8 cellular contexts compared by ENCODE assay signal in the genomic region with DNA sequence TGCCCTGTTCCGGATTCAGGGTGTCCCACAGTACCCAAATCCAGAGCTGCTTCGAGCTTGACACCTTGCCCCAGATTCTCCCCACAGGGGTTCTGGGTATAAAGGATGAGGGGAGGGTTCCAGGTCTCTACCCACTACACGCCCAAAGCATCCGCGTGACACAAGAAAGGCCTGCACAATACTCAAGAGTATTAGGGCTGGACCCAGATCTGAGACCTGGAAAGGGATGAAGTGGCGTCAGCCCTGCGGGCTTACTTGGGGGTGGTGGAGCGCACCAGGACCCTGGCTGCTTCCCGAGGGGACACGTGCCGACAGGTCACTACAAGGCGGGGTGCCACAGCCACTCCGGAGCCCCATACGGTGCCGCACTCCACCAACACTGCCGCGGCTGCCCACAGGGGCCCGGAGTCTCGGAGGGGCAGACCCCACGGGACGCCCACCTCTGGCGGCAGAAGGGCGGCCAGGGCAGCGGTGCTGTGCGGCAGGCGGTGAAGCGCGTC. TPM values are rescaled to one million over a fixed set of nuclear protein-coding genes. Genes with fewer than 3 reads are reported as not detected.
DNase-seq lines count a peak whose midpoint lies in the region; ATAC-seq, FAIRE-seq and TF ChIP-seq lines count a peak whose summit lies in the region.

No MANE protein-coding gene starts in this region.

- no peaks in the 10 kb centered on the region for H3K9me3 ChIP-seq in mucosa of rectum (ENCODE audit: control insufficient read depth in 2 of 2, low read length in 2 of 2)

- peak; percentile 12 for ATAC-seq in GM19043 (IDR thresholded peaks at IDR 0.05; ENCODE audit: low read depth, unreplicated experiment)
- peak; percentile 9 for ATAC-seq in HG03571 (IDR thresholded peaks at IDR 0.05; ENCODE audit: unreplicated experiment)
- ATAC-seq in GM18868 (IDR thresholded peaks at IDR 0.05; ENCODE audit: unreplicated experiment) = no peak

- peaks cover 14% of the 10 kb centered on the region for H3K4me1 ChIP-seq in ACC112 (ENCODE audit: control insufficient read depth, insufficient read depth, low read length, unreplicated experiment)
- peaks cover 10 to 16% of the 10 kb centered on the region in 2 donors for H3K4me1 ChIP-seq in mucosa of rectum (ENCODE audit: control insufficient read depth in 2 of 2, insufficient read depth in 2 of 2, low read length in 2 of 2)

- H3K36me3 ChIP-seq in ACC112 (ENCODE audit: insufficient read depth, low read length) = no peaks in the 10 kb centered on the region
- H3K36me3 ChIP-seq in bronchial epithelial cell (ENCODE audit: control insufficient read depth, insufficient read depth, low read length) = peaks cover 2% of the 10 kb centered on the region
- H3K36me3 ChIP-seq in mucosa of rectum (ENCODE audit: control insufficient read depth in 2 of 2, insufficient read depth in 2 of 2, low read length in 2 of 2) = peaks cover 3 to 7% of the 10 kb centered on the region in 2 donors

- TF ChIP-seq CTCF in bronchial epithelial cell (IDR thresholded peaks at IDR 0.05; ENCODE audit: insufficient read depth, low read length, severe bottlenecking) = no peak

- DNase-seq in bronchial epithelial cell (ENCODE audit: low read depth) = no peak
- no peak for DNase-seq in NCI-H2107 treated with DMSO at 0.1 percent for 48 hours (lab: John Stamatoyannopoulos, UW; ENCODE audit: unreplicated experiment)
- DNase-seq in activated CD8-positive, alpha-beta memory T cell treated with anti-CD3 and anti-CD28 coated beads, Interleukin-2, amount 50 U/mL, for 4 hours = no peak

- H3K4me3 ChIP-seq in ACC112 (ENCODE audit: low read depth, low read length) (peak overlapping the region; percentile 85), bronchial epithelial cell (ENCODE audit: low read depth, low read length) (peak overlapping the region; percentile 81), mucosa of rectum (ENCODE audit: low read length in 2 of 2) (peak overlapping the region; percentile 75 to 84)

- peak overlapping the region; percentile 87 to 90 for H3K9ac ChIP-seq in mucosa of rectum (ENCODE audit: low read depth in 1 of 2, low read length in 2 of 2)

- H3K79me2 ChIP-seq in ACC112 (ENCODE audit: control insufficient read depth, insufficient read depth, low read length, unreplicated experiment) = peaks cover 12% of the 10 kb centered on the region

- H2AFZ ChIP-seq in ACC112 (ENCODE audit: low read length, unreplicated experiment) = peak overlapping the region; percentile 53

- H3K27me3 ChIP-seq in ACC112 (ENCODE audit: insufficient read depth, low read length) (no peaks in the 10 kb centered on the region), bronchial epithelial cell (ENCODE audit: control insufficient read depth, insufficient read depth, low read length) (no peaks in the 10 kb centered on the region), mucosa of rectum (ENCODE audit: control insufficient read depth in 2 of 2, insufficient read depth in 2 of 2, low read length in 2 of 2) (no peaks in the 10 kb centered on the region)

- H3K27ac ChIP-seq in ACC112 (ENCODE audit: low read depth, low read length) = peak overlapping the region; percentile 71; the same call in 1 of the 2 replicates
- H3K27ac ChIP-seq in mucosa of rectum (ENCODE audit: low read depth in 2 of 2, low read length in 2 of 2) = peak overlapping the region; percentile 93 to 96

- no peak for FAIRE-seq in bronchial epithelial cell (lab: Jason Lieb, UNC)

RNA-seq across cellular contexts. Expression of a gene that starts 1.3 kb away (rescaled TPM):
- 32.1 and 33.5 TPM in 2 replicates for total RNA-seq in bronchial epithelial cell

RNA-seq across cellular contexts. Expression of a gene that starts 12.6 kb away (rescaled TPM):
- 14.7 and 26.6 TPM in 2 replicates for total RNA-seq in bronchial epithelial cell

RNA-seq across cellular contexts. Expression of a gene that starts 25.1 kb away (rescaled TPM):
- 129 and 143 TPM in 2 replicates for total RNA-seq in bronchial epithelial cell
